Comparison of ENCODE assay signal across 18 cellular contexts in the genomic region with DNA sequence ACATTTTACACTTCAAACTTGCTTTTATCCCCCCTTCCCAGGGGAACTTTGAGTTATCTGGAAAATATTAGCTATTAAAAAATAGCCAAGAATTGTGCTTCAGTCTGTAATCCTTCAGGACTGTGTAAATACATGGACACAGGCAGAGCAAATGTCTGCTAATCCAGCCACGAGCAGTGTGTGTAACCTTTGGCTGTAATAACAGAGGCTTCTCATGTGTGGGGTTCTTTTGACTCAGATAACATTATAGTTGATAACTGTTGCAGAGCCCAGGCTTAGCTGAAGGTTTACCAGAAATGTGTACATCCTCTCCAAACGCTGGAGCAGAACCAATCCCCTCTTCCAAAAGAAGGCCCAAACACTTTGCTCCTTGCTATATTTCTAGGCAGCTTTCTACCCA. TPM values are rescaled to one million over a fixed set of nuclear protein-coding genes. Genes with fewer than 3 reads are reported as not detected.
DNase-seq lines count a peak whose midpoint lies in the region; ATAC-seq and TF ChIP-seq lines count a peak whose summit lies in the region.
"Had no signal": no experiment of that assay in that cellular context is flagged by ENCODE, and none has a peak within 500 bp of the region (broad histone marks: within the 10 kb centered on the region; RNA-seq: fewer than 3 reads in every experiment).

No MANE protein-coding gene starts in this region.

- TF ChIP-seq POLR2A in adrenal gland (IDR thresholded peaks at IDR 0.05): no peak

- H3K36me3 Mint-ChIP-seq in nephron progenitor cell (ENCODE audit: low read depth) (no peaks in the 10 kb centered on the region), type B pancreatic cell (no peaks in the 10 kb centered on the region)

- no peaks in the 10 kb centered on the region for H3K36me3 ChIP-seq in left ventricle myocardium inferior
- no peaks in the 10 kb centered on the region for H3K36me3 ChIP-seq in adrenal gland (replicated peaks in 1 of 2)
- H3K36me3 ChIP-seq: BE2C had no signal

- H3K27me3 ChIP-seq in left ventricle myocardium inferior (ENCODE audit: low read depth) (no peaks in the 10 kb centered on the region), adrenal gland (no peaks in the 10 kb centered on the region)

- H3K4me1 ChIP-seq in left ventricle myocardium inferior: peaks cover 14% of the 10 kb centered on the region
- peaks cover 18 to 39% of the 10 kb centered on the region in 2 donors for H3K4me1 ChIP-seq in adrenal gland (replicated peaks in 1 of 2)
- H3K4me1 ChIP-seq: BE2C had no signal

- H3K4me3 ChIP-seq in left ventricle myocardium inferior (no peak overlapping the region), adrenal gland (peak overlapping the region in 1 of 4 donors; percentile 41)

- DNase-seq in Right ventricle myocardium superior: no peak
- no peak for DNase-seq in left ventricle myocardium inferior
- DNase-seq in adrenal gland: no peak
- no peak for DNase-seq in nephron progenitor cell
- no peak for DNase-seq in type B pancreatic cell (ENCODE audit: extremely low spot score, unreplicated experiment)
- DNase-seq in NCI-H226: no peak
- DNase-seq: BE2C, DMS53, EL, GOT3, HCEC 1CT, KG1, NCI-H1092 treated with DMSO at 0.1 percent for 48 hours, NCI-H1436 treated with DMSO at 0.1 percent for 48 hours, NCI-H510A had no signal

- 13 to 30% (median 28%) methylated on average over 2 of the region's 2 CpGs for WGBS in adrenal gland, 4 donors

- H3K27ac ChIP-seq in left ventricle myocardium inferior (replicated peaks): no peak overlapping the region
- peak overlapping the region; percentile 49 to 81 (median 69) for H3K27ac ChIP-seq in adrenal gland

- no peaks in the 10 kb centered on the region for H3K9me3 ChIP-seq in left ventricle myocardium inferior (replicated peaks)
- H3K9me3 ChIP-seq in adrenal gland (replicated peaks in 1 of 3): no peaks in the 10 kb centered on the region
- H3K9me3 ChIP-seq: BE2C had no signal

- no peak for TF ChIP-seq CTCF in left ventricle myocardium inferior (IDR thresholded peaks at IDR 0.05; ENCODE audit: borderline replicate concordance)
- TF ChIP-seq CTCF in adrenal gland (IDR thresholded peaks at IDR 0.05): no peak
- TF ChIP-seq CTCF in nephron progenitor cell (IDR thresholded peaks at IDR 0.05): no peak
- TF ChIP-seq CTCF in type B pancreatic cell (conservative IDR thresholded peaks at IDR 0.05): no peak

- intact Hi-C loops in Right ventricle myocardium superior (cut with DNase I): no loop called here
- intact Hi-C loops in left ventricle myocardium inferior (cut with micrococcal nuclease): no loop called here
- intact Hi-C loops in adrenal gland (cut with DNase I): no loop called here

- no peaks in the 10 kb centered on the region for H3K9me3 Mint-ChIP-seq in nephron progenitor cell
- H3K9me3 Mint-ChIP-seq in type B pancreatic cell: no peaks in the 10 kb centered on the region

- H3K4me3 Mint-ChIP-seq in nephron progenitor cell (no peak overlapping the region), type B pancreatic cell (peak overlapping the region; percentile 32)

- peak; percentile 66 for ATAC-seq in Right ventricle myocardium superior (ENCODE audit: poor library complexity)
- ATAC-seq in HG03354 (IDR thresholded peaks at IDR 0.05; ENCODE audit: poor library complexity, severe bottlenecking, unreplicated experiment): no peak
- ATAC-seq: Panc1 had no signal

- H3K4me1 Mint-ChIP-seq in nephron progenitor cell (peaks cover 50% of the 10 kb centered on the region), type B pancreatic cell (ENCODE audit: unreplicated experiment) (peaks cover 33% of the 10 kb centered on the region)

- H3K27me3 Mint-ChIP-seq in nephron progenitor cell (ENCODE audit: low read depth, poor library complexity) (peaks cover 5% of the 10 kb centered on the region), type B pancreatic cell (no peaks in the 10 kb centered on the region)

- peak overlapping the region; percentile 74 for H3K27ac Mint-ChIP-seq in nephron progenitor cell
- no peak overlapping the region for H3K27ac Mint-ChIP-seq in type B pancreatic cell

RNA-seq across cellular contexts. Expression of a gene that starts 4.6 kb away (rescaled TPM):
- total RNA-seq in Right ventricle myocardium superior (7.8 TPM), left ventricle myocardium inferior (6.3 TPM), adrenal gland (100 to 1,000 TPM in 3 of 8 donors, 10 to 100 TPM in 5; 39.9 to 323 (median 88.2) TPM), type B pancreatic cell (ENCODE audit: low replicate concordance) (0.07 and 0.31 TPM in 2 replicates)
- polyA plus RNA-seq in adrenal gland: 100 to 1,000 TPM in 1 of 3 donors, 10 to 100 TPM in 2; 18.3 to 150 (median 53.4) TPM
- total RNA-seq: HT1080 had no signal

RNA-seq across cellular contexts. Expression of a gene that starts 55.5 kb away (rescaled TPM):
- total RNA-seq in Right ventricle myocardium superior: 38.9 TPM
- total RNA-seq in left ventricle myocardium inferior: 36.5 TPM
- total RNA-seq in adrenal gland: 100 to 1,000 TPM; 153 to 369 (median 230) TPM
- polyA plus RNA-seq in adrenal gland: 100 to 1,000 TPM in 2 of 3 donors, 10 to 100 TPM in 1; 74.4 to 360 (median 112) TPM
- 45.4 and 79.2 TPM in 2 replicates for total RNA-seq in type B pancreatic cell (ENCODE audit: low replicate concordance)
